ENCODE assay signal across 9 cellular contexts in genomic region chr22:31290494-31291402, GRCh38. TPM values are rescaled to one million over a fixed set of nuclear protein-coding genes. Genes with fewer than 3 reads are reported as not detected.
DNase-seq lines count a peak whose midpoint lies in the region; ATAC-seq, FAIRE-seq and TF ChIP-seq lines count a peak whose summit lies in the region.
"Had no signal": no experiment of that assay in that cellular context is flagged by ENCODE, and none has a peak within 500 bp of the region (broad histone marks: within the 10 kb centered on the region; RNA-seq: fewer than 3 reads in every experiment).

No MANE protein-coding gene starts in this region.

- H3K4me3 ChIP-seq in BE2C (ENCODE audit: low read depth, low read length), result peak overlapping the region; percentile 78
- peak overlapping the region; percentile 46 to 78 (median 51) for H3K4me3 ChIP-seq in HepG2 (replicated peaks in 1 of 3; ENCODE audit: insufficient read depth in 1 of 3, low read depth in 2 of 3, low read length in 3 of 3)

- intact Hi-C loops in HepG2 (cut with micrococcal nuclease; ENCODE audit: unreplicated experiment), result no loop called here

- TF ChIP-seq CTCF in BE2C (IDR thresholded peaks at IDR 0.05; ENCODE audit: low read depth, low read length) (no peak), HepG2 (CRISPR knock-in tag; IDR thresholded peaks at IDR 0.05) (no peak)

- peak overlapping the region; percentile 65 for H3K9ac ChIP-seq in HepG2 (ENCODE audit: insufficient read depth, low read depth, low read length)

- in situ Hi-C loops in HepG2 (cut with HindIII; ENCODE audit: extremely low pct_ligation_motif_present, low pct_unique_long_range_greater_than_20kb), result no loop called here

- TF ChIP-seq POLR2A in HepG2 (IDR thresholded peaks at IDR 0.05; ENCODE audit: insufficient read depth in 1 of 2, low read depth in 2 of 2, low read length in 2 of 2), result peak; percentile 13 to 28; a peak in 1 of 4 replicates

- peak in 1 of 2 experiments; percentile 71; a peak in 2 of 4 replicates for TF ChIP-seq EP300 in HepG2 (IDR thresholded peaks at IDR 0.05; ENCODE audit: low read depth in 2 of 2, low read length in 2 of 2)
- 0 out of 2 replicates have a peak, but pooled peaks have one; percentile 45 for TF ChIP-seq EP300 in HepG2 (CRISPR knock-in tag; IDR thresholded peaks at IDR 0.05; ENCODE audit: borderline replicate concordance)

- CTCF ChIA-PET in HepG2 (lab: Yijun Ruan, JAX; ENCODE audit: low intra/inter-chr PET ratio, low total read pairs), result no interaction called here

- peak overlapping the region; percentile 100 for H3K4me2 ChIP-seq in HepG2 (ENCODE audit: low read depth, low read length)

- FAIRE-seq in GM19239 (lab: Jason Lieb, UNC) (peak; percentile 68), HepG2 (lab: Jason Lieb, UNC) (peak; percentile 39)
- FAIRE-seq: colon had no signal

- POLR2A ChIA-PET in HepG2 (lab: Yijun Ruan, JAX), result interaction anchor here (0.6 to 3.0 kb wide), 13 partner anchors 8 to 371 kb away, joined by 3 to 21 read pairs (median 3); partner anchors contain the start of genes MORC2, PATZ1 and RNF185

- DNase-seq in BE2C (peak; percentile 95), GM19239 (ENCODE audit: insufficient read length, low spot score) (peak; percentile 92), NCI-H526 treated with DMSO at 0.1 percent for 48 hours (lab: John Stamatoyannopoulos, UW) (peak; percentile 85), cortex of kidney (lab: John Stamatoyannopoulos, UW) (peak; percentile 62), HepG2 (ENCODE audit: low spot score) (peak; percentile 78)
- DNase-seq in activated CD4-positive, alpha-beta T cell treated with anti-CD3 and anti-CD28 coated beads, Interleukin-2, amount 50 U/mL, for 1 hour, result peak; percentile 94
- peak; percentile 93 for DNase-seq in stimulated activated CD4-positive, alpha-beta T cell treated with anti-CD3 and anti-CD28 coated beads, Interleukin-4, amount 100 ng/mL, for 1 hour

- ATAC-seq in HG03439 (IDR thresholded peaks at IDR 0.05; ENCODE audit: unreplicated experiment) (peak; percentile 82), HepG2 (peak; percentile 95)

- H2AFZ ChIP-seq in HepG2 (ENCODE audit: low read length), result no peak overlapping the region

- WGBS in HepG2 (ENCODE audit: low lambda C conversion rate), result 2% methylated on average over 11 of the region's 91 CpGs

- no TSS peak for BruUV-seq in HepG2 (replicated peaks; lab: Mats Ljungman, UMichigan)

- H3K79me2 ChIP-seq in HepG2 (ENCODE audit: insufficient read depth, low read length), result no peaks in the 10 kb centered on the region

- H3K9me3 ChIP-seq in BE2C (no peaks in the 10 kb centered on the region), HepG2 (ENCODE audit: low read length) (no peaks in the 10 kb centered on the region)

- peaks cover 6% of the 10 kb centered on the region; the same call in 1 of the 2 replicates for H3K4me1 ChIP-seq in BE2C
- H3K4me1 ChIP-seq in HepG2 (ENCODE audit: insufficient read depth, low read length), result peaks cover 37% of the 10 kb centered on the region

- H3K27me3 ChIP-seq in BE2C (no peaks in the 10 kb centered on the region), HepG2 (ENCODE audit: control insufficient read depth in 1 of 2, insufficient read depth in 2 of 2, low read length in 2 of 2) (no peaks in the 10 kb centered on the region)

- no peaks in the 10 kb centered on the region for H3K36me3 ChIP-seq in BE2C
- no peaks in the 10 kb centered on the region for H3K36me3 ChIP-seq in HepG2 (replicated peaks in 1 of 2; ENCODE audit: control insufficient read depth in 1 of 2, insufficient read depth in 2 of 2, low read length in 2 of 2)

- H4K20me1 ChIP-seq in HepG2 (ENCODE audit: insufficient read depth, low read length), result no peaks in the 10 kb centered on the region

- no peak for TF ChIP-seq RAD21 in HepG2 (CRISPR knock-in tag; IDR thresholded peaks at IDR 0.05)

- no peak overlapping the region for H3K27ac ChIP-seq in HepG2 (ENCODE audit: extremely low read length, insufficient read depth, low read length)

TF ChIP-seq in HepG2, 621 proteins besides CTCF, POLR2A, EP300 and RAD21 (continues in another document):
- no peak for TF ChIP-seq MZF1 (CRISPR knock-in tag; IDR thresholded peaks at IDR 0.05; ENCODE audit: borderline replicate concordance)
- no peak for TF ChIP-seq ZFYVE20 (CRISPR knock-in tag; IDR thresholded peaks at IDR 0.05; ENCODE audit: borderline replicate concordance, low read depth)
- TF ChIP-seq ZNF224 (CRISPR knock-in tag; IDR thresholded peaks at IDR 0.05), result peak; percentile 93
- TF ChIP-seq PHB2 (IDR thresholded peaks at IDR 0.05; ENCODE audit: partially characterized antibody), result no peak
- no peak for TF ChIP-seq ZNF7 (CRISPR knock-in tag; IDR thresholded peaks at IDR 0.05)
- no peak for TF ChIP-seq ZNF589 (CRISPR knock-in tag; conservative IDR thresholded peaks at IDR 0.05)
- no peak for TF ChIP-seq NR2F6 (IDR thresholded peaks at IDR 0.05)
- TF ChIP-seq NR2F6 (CRISPR knock-in tag; IDR thresholded peaks at IDR 0.05), result no peak; the same call in 1 of the 2 replicates
- TF ChIP-seq LBX2 (CRISPR knock-in tag; IDR thresholded peaks at IDR 0.05; ENCODE audit: borderline replicate concordance), result peak; percentile 72; the same call in 1 of the 2 replicates
- no peak for TF ChIP-seq CREM (IDR thresholded peaks at IDR 0.05)
- TF ChIP-seq CREM (CRISPR knock-in tag; IDR thresholded peaks at IDR 0.05), result no peak
- peak; percentile 92; the same call in 1 of the 2 replicates for TF ChIP-seq ZNF230 (CRISPR knock-in tag; IDR thresholded peaks at IDR 0.05)
- peak; percentile 50; the same call in 1 of the 2 replicates for TF ChIP-seq ZC3H13 (CRISPR knock-in tag; IDR thresholded peaks at IDR 0.05)

RNA-seq across cellular contexts. Expression of gene PIK3IP1, which starts 1.5 kb away (rescaled TPM):
- polyA plus RNA-seq in BE2C (2012; ENCODE audit: insufficient read depth, insufficient read length, low read depth), result 5.4 TPM
- total RNA-seq in HepG2 (2016; rRNA removed; fragmentation: Illumina TruSeq; extraction: Trizol), result 0.44 and 1.3 TPM in 2 replicates
- total RNA-seq in HepG2 (2016; cell fraction: cytosol; rRNA removed; fragmentation: Illumina TruSeq; extraction: Trizol; ENCODE audit: low read depth), result 0.26 and 0.30 TPM in 2 replicates
- 0.49 and 1.3 TPM in 2 replicates for total RNA-seq in HepG2 (2016; cell fraction: insoluble cytoplasmic fraction; rRNA removed; fragmentation: Illumina TruSeq; extraction: Trizol)
- 0.34 and 0.41 TPM in 2 replicates for total RNA-seq in HepG2 (2016; cell fraction: membrane; rRNA removed; fragmentation: Illumina TruSeq; extraction: Trizol)
- total RNA-seq in HepG2 (2016; cell fraction: nucleus; rRNA removed; fragmentation: Illumina TruSeq; extraction: Trizol), result 1.5 and 2.0 TPM in 2 replicates
- 2.5 and 5.3 TPM in 2 replicates for polyA plus RNA-seq in HepG2 (2011; rRNA removed)
- polyA plus RNA-seq in HepG2 (2011; cell fraction: cytosol; rRNA removed), result 2.4 and 5.0 TPM in 2 replicates
- polyA plus RNA-seq in HepG2 (2011; cell fraction: nucleus; rRNA removed), result 2.3 and 4.8 TPM in 2 replicates
- polyA plus RNA-seq in HepG2 (2012), result 4.8 and 7.6 TPM in 2 replicates
- 0.06 and 0.11 TPM in 2 replicates for polyA plus RNA-seq in HepG2 (2016; cell fraction: cytosol; fragmentation: Illumina TruSeq; extraction: Trizol; ENCODE audit: low read depth)
- polyA plus RNA-seq in HepG2 (2016; cell fraction: insoluble cytoplasmic fraction; fragmentation: Illumina TruSeq; extraction: Trizol; ENCODE audit: low read depth), result 0.21 and 0.38 TPM in 2 replicates
- polyA plus RNA-seq in HepG2 (2016; cell fraction: membrane; fragmentation: Illumina TruSeq; extraction: Trizol; ENCODE audit: low read depth), result 0.10 and 0.14 TPM in 2 replicates
- 1.7 and 2.4 TPM in 2 replicates for polyA plus RNA-seq in HepG2 (2016; cell fraction: nucleus; fragmentation: Illumina TruSeq; extraction: Trizol; ENCODE audit: insufficient read depth, low read depth)
- polyA minus RNA-seq in HepG2 (2011; rRNA and poly(A)+ RNA removed; ENCODE audit: low replicate concordance), result 2.1 and 3.8 TPM in 2 replicates
- 2.0 and 4.0 TPM in 2 replicates for polyA minus RNA-seq in HepG2 (2011; cell fraction: cytosol; rRNA and poly(A)+ RNA removed)
- polyA minus RNA-seq in HepG2 (2011; cell fraction: nucleus; rRNA and poly(A)+ RNA removed), result 2.1 and 4.0 TPM in 2 replicates

RNA-seq across cellular contexts. Expression of gene PATZ1, which starts 55.4 kb away (rescaled TPM):
- 79.1 TPM for polyA plus RNA-seq in BE2C (2012; ENCODE audit: insufficient read depth, insufficient read length, low read depth)
- 30.4 and 30.5 TPM in 2 replicates for total RNA-seq in HepG2 (2016; rRNA removed; fragmentation: Illumina TruSeq; extraction: Trizol)
- 6.2 and 6.9 TPM in 2 replicates for total RNA-seq in HepG2 (2016; cell fraction: cytosol; rRNA removed; fragmentation: Illumina TruSeq; extraction: Trizol; ENCODE audit: low read depth)
- total RNA-seq in HepG2 (2016; cell fraction: insoluble cytoplasmic fraction; rRNA removed; fragmentation: Illumina TruSeq; extraction: Trizol), result 28.0 and 31.0 TPM in 2 replicates
- total RNA-seq in HepG2 (2016; cell fraction: membrane; rRNA removed; fragmentation: Illumina TruSeq; extraction: Trizol), result 20.4 and 21.7 TPM in 2 replicates
- 32.1 and 34.3 TPM in 2 replicates for total RNA-seq in HepG2 (2016; cell fraction: nucleus; rRNA removed; fragmentation: Illumina TruSeq; extraction: Trizol)
- 24.9 and 26.6 TPM in 2 replicates for polyA plus RNA-seq in HepG2 (2011; rRNA removed)
- 16.9 and 18.6 TPM in 2 replicates for polyA plus RNA-seq in HepG2 (2011; cell fraction: cytosol; rRNA removed)
- polyA plus RNA-seq in HepG2 (2011; cell fraction: nucleus; rRNA removed), result 45.4 and 58.3 TPM in 2 replicates
- 25.7 and 29.3 TPM in 2 replicates for polyA plus RNA-seq in HepG2 (2012)
- 3.1 and 3.4 TPM in 2 replicates for polyA plus RNA-seq in HepG2 (2016; cell fraction: cytosol; fragmentation: Illumina TruSeq; extraction: Trizol; ENCODE audit: low read depth)
- 32.9 and 37.5 TPM in 2 replicates for polyA plus RNA-seq in HepG2 (2016; cell fraction: insoluble cytoplasmic fraction; fragmentation: Illumina TruSeq; extraction: Trizol; ENCODE audit: low read depth)
- polyA plus RNA-seq in HepG2 (2016; cell fraction: membrane; fragmentation: Illumina TruSeq; extraction: Trizol; ENCODE audit: low read depth), result 11.6 and 11.7 TPM in 2 replicates
- 45.6 and 49.3 TPM in 2 replicates for polyA plus RNA-seq in HepG2 (2016; cell fraction: nucleus; fragmentation: Illumina TruSeq; extraction: Trizol; ENCODE audit: insufficient read depth, low read depth)
- 47.7 and 108 TPM in 2 replicates for polyA minus RNA-seq in HepG2 (2011; rRNA and poly(A)+ RNA removed; ENCODE audit: low replicate concordance)
- polyA minus RNA-seq in HepG2 (2011; cell fraction: cytosol; rRNA and poly(A)+ RNA removed), result 27.9 and 30.8 TPM in 2 replicates
- 54.1 and 54.8 TPM in 2 replicates for polyA minus RNA-seq in HepG2 (2011; cell fraction: nucleus; rRNA and poly(A)+ RNA removed)
